In genomic region chr17:64837018-64837761, GRCh38 we compare ENCODE assay signal across 8 cellular contexts.
DNase-seq lines count a peak whose midpoint lies in the region; ATAC-seq and TF ChIP-seq lines count a peak whose summit lies in the region.
"Not testable (repeated sequence)": the region's sequence is repeated elsewhere in the genome, so short reads cannot be mapped to it uniquely, and the experiment has no call there.

No MANE protein-coding gene starts in this region.

- H3K27me3 ChIP-seq in ectodermal cell (ENCODE audit: control insufficient read depth, insufficient read depth, low read length, poor library complexity, severe bottlenecking); lower lobe of right lung (ENCODE audit: low read depth): not testable (repeated sequence)

- H3K4me3 Mint-ChIP-seq in activated CD8-positive, alpha-beta T cell treated with anti-CD3 and anti-CD28 coated beads for 36 hours = peak overlapping the region; percentile 85

- POLR2A ChIA-PET in activated CD8-positive, alpha-beta T cell treated with anti-CD3 and anti-CD28 coated beads for 36 hours (lab: Charles Lee) = interaction anchor here (0.6 kb wide), 2 partner anchors 134 to 196 kb away, joined by 3 read pairs; no protein-coding TSS in a partner anchor

- H3K4me3 ChIP-seq in ectodermal cell (ENCODE audit: insufficient read depth, low read depth, low read length) = peak overlapping the region; percentile 55
- peak overlapping the region; percentile 61 for H3K4me3 ChIP-seq in lower lobe of right lung

- not testable (repeated sequence) for H3K9me3 ChIP-seq in ectodermal cell (ENCODE audit: control insufficient read depth, low read length); lower lobe of right lung

- peak; percentile 94 for ATAC-seq in GM19372 (IDR thresholded peaks at IDR 0.05; ENCODE audit: low read depth, unreplicated experiment)
- ATAC-seq in HG03457 (IDR thresholded peaks at IDR 0.05; ENCODE audit: unreplicated experiment) = peak; percentile 91
- peak; percentile 98 for ATAC-seq in activated CD8-positive, alpha-beta T cell treated with anti-CD3 and anti-CD28 coated beads for 36 hours
- peak; percentile 97 to 98 for ATAC-seq in lower lobe of right lung

- CTCF ChIA-PET in activated CD8-positive, alpha-beta T cell treated with anti-CD3 and anti-CD28 coated beads for 36 hours (lab: Charles Lee) = not testable (repeated sequence)

- peak overlapping the region; percentile 91 for H3K27ac Mint-ChIP-seq in activated CD8-positive, alpha-beta T cell treated with anti-CD3 and anti-CD28 coated beads for 36 hours

- 2% methylated on average over 48 to 49 of the region's 56 CpGs for WGBS in ectodermal cell, 2 experiments

- intact Hi-C loops in activated CD8-positive, alpha-beta T cell treated with anti-CD3 and anti-CD28 coated beads for 36 hours (cut with micrococcal nuclease); lower lobe of right lung (cut with DNase I): not testable (repeated sequence)

- H3K36me3 Mint-ChIP-seq in activated CD8-positive, alpha-beta T cell treated with anti-CD3 and anti-CD28 coated beads for 36 hours (ENCODE audit: low read depth) = not testable (repeated sequence)

- H3K9me3 Mint-ChIP-seq in activated CD8-positive, alpha-beta T cell treated with anti-CD3 and anti-CD28 coated beads for 36 hours = not testable (repeated sequence)

- not testable (repeated sequence) for H3K36me3 ChIP-seq in ectodermal cell (ENCODE audit: control insufficient read depth, insufficient read depth, low read length); lower lobe of right lung

- not testable (repeated sequence) for H3K4me1 ChIP-seq in ectodermal cell (ENCODE audit: control insufficient read depth, insufficient read depth, low read length); lower lobe of right lung

- not testable (repeated sequence) for TF ChIP-seq CTCF in C4-2B (conservative IDR thresholded peaks at IDR 0.05); activated CD8-positive, alpha-beta T cell treated with anti-CD3 and anti-CD28 coated beads for 36 hours (IDR thresholded peaks at IDR 0.05); lower lobe of right lung (IDR thresholded peaks at IDR 0.05)

- peak overlapping the region; percentile 67 for H3K27ac ChIP-seq in C4-2B
- H3K27ac ChIP-seq in ectodermal cell (ENCODE audit: insufficient read depth, low read depth, low read length, poor library complexity, severe bottlenecking) = not testable (repeated sequence)
- H3K27ac ChIP-seq in lower lobe of right lung = peak overlapping the region; percentile 87

- peaks cover 16% of the 10 kb centered on the region for H3K4me1 Mint-ChIP-seq in activated CD8-positive, alpha-beta T cell treated with anti-CD3 and anti-CD28 coated beads for 36 hours (ENCODE audit: low read depth)

- not testable (repeated sequence) for H3K27me3 Mint-ChIP-seq in activated CD8-positive, alpha-beta T cell treated with anti-CD3 and anti-CD28 coated beads for 36 hours

- DNase-seq in NCI-H82 (lab: John Stamatoyannopoulos, UW) (peak; percentile 85), lower lobe of right lung (peak; percentile 93)
- peak; percentile 91 for DNase-seq in activated CD8-positive, alpha-beta T cell treated with anti-CD3 and anti-CD28 coated beads for 36 hours
- DNase-seq in stimulated activated CD4-positive, alpha-beta T cell treated with anti-CD3 and anti-CD28 coated beads, Interleukin-4, amount 100 ng/mL, for 24 hours = peak; percentile 86
